ENCODE assay signal across 27 cellular contexts in genomic region chr17:73834684-73835343, GRCh38.
"Had no signal": no experiment of that assay in that cellular context is flagged by ENCODE, and none has a peak within 500 bp of the region (broad histone marks: within the 10 kb centered on the region; RNA-seq: fewer than 3 reads in every experiment).

No MANE protein-coding gene starts in this region.

- H3K27ac ChIP-seq: brain microvascular endothelial cell, gastrocnemius medialis, ovary, skin epidermis, upper lobe of left lung, vagina had no signal

- H3K4me1 Mint-ChIP-seq: activated B cell treated with CpG ODN at 0.5 μM for 24 hours; stimulated activated memory B cell treated with anti-CD40 and anti-IgM and Interleukin-4, amounts not matched to agents 10 μg/mL and 1 μg/mL and 100 μg/mL, for 72 hours had no signal

- FAIRE-seq: astrocyte, islet of Langerhans had no signal

- H3K4me3 Mint-ChIP-seq: activated B cell treated with CpG ODN at 0.5 μM for 24 hours; activated naive CD4-positive, alpha-beta T cell treated with anti-CD3 and anti-CD28 coated beads for 36 hours; effector memory CD8-positive, alpha-beta T cell; nephron progenitor cell; stimulated activated memory B cell treated with anti-CD40 and anti-IgM and Interleukin-4, amounts not matched to agents 10 μg/mL and 1 μg/mL and 100 μg/mL, for 72 hours had no signal

- H3K36me3 ChIP-seq: brain microvascular endothelial cell, gastrocnemius medialis, ovary, upper lobe of left lung, vagina had no signal

- H3K4me3 ChIP-seq: gastrocnemius medialis, ovary, skin epidermis, upper lobe of left lung, vagina had no signal

- DNase-seq: activated B cell treated with CpG ODN at 0.5 μM for 24 hours; activated CD4-positive, alpha-beta T cell treated with anti-CD3 and anti-CD28 coated beads for 4 hours; activated CD4-positive, alpha-beta T cell treated with anti-CD3 and anti-CD28 coated beads, Interleukin-2, amount 50 U/mL, for 48 hours; activated effector memory CD4-positive, alpha-beta T cell treated with anti-CD3 and anti-CD28 coated beads, Interleukin-2, amount 50 U/mL, for 16 hours; activated naive CD4-positive, alpha-beta T cell treated with anti-CD3 and anti-CD28 coated beads for 36 hours; activated T-cell treated with anti-CD3 and anti-CD28 coated beads, Interleukin-2, amount 50 U/mL, for 72 hours; amniotic stem cell; brain microvascular endothelial cell; cortex of kidney; effector memory CD8-positive, alpha-beta T cell; erythroblast; gastrocnemius medialis; glutamatergic neuron; left ventricle myocardium superior; nephron progenitor cell; ovary; stimulated activated CD4-positive, alpha-beta T cell treated with anti-CD3 and anti-CD28 coated beads, Interleukin-4, amount 100 ng/mL, for 4 hours; stimulated activated CD8-positive, alpha-beta memory T cell treated with anti-CD3 and anti-CD28 coated beads, Interleukin-4, amount 100 ng/mL, for 48 hours; stimulated activated naive CD8-positive, alpha-beta T cell treated with anti-CD3 and anti-CD28 coated beads, Interleukin-15, amount 100 ng/mL, for 72 hours; substantia nigra; upper lobe of left lung had no signal

- H3K27me3 ChIP-seq: brain microvascular endothelial cell, ovary, upper lobe of left lung, vagina had no signal

- H3K4me1 ChIP-seq: gastrocnemius medialis, upper lobe of left lung, vagina had no signal

- H3K9me3 ChIP-seq: gastrocnemius medialis, ovary, upper lobe of left lung, vagina had no signal

- H3K9me3 Mint-ChIP-seq: effector memory CD8-positive, alpha-beta T cell had no signal

- H3K27ac Mint-ChIP-seq: activated B cell treated with CpG ODN at 0.5 μM for 24 hours; activated naive CD4-positive, alpha-beta T cell treated with anti-CD3 and anti-CD28 coated beads for 36 hours; activated T-cell treated with anti-CD3 and anti-CD28 coated beads, Interleukin-2, amount 50 U/mL, for 72 hours; effector memory CD8-positive, alpha-beta T cell; nephron progenitor cell; progenitor cell of endocrine pancreas; stimulated activated memory B cell treated with anti-CD40 and anti-IgM and Interleukin-4, amounts not matched to agents 10 μg/mL and 1 μg/mL and 100 μg/mL, for 72 hours had no signal

- H3K27me3 Mint-ChIP-seq: stimulated activated naive CD8-positive, alpha-beta T cell treated with anti-CD3 and anti-CD28 coated beads, Interleukin-15, amount 100 ng/mL, for 72 hours had no signal
